In genomic region chr6:70371454-70372105, GRCh38 we compare ENCODE assay signal across 1 cellular context.
TF ChIP-seq lines count a peak whose summit lies in the region.

No MANE protein-coding gene starts in this region.

TF ChIP-seq in H1, 55 proteins besides CTCF, POLR2A, EP300 and RAD21:
- TF ChIP-seq MAX (IDR thresholded peaks at IDR 0.05) (no peak), NANOG (IDR thresholded peaks at IDR 0.05; ENCODE audit: insufficient read depth, low read depth, low read length, poor library complexity, severe bottlenecking) (no peak), SIX5 (IDR thresholded peaks at IDR 0.05; ENCODE audit: low read depth, low read length) (no peak), POLR2AphosphoS5 (IDR thresholded peaks at IDR 0.05; ENCODE audit: low read depth, low read length) (no peak)
